In the genomic region with DNA sequence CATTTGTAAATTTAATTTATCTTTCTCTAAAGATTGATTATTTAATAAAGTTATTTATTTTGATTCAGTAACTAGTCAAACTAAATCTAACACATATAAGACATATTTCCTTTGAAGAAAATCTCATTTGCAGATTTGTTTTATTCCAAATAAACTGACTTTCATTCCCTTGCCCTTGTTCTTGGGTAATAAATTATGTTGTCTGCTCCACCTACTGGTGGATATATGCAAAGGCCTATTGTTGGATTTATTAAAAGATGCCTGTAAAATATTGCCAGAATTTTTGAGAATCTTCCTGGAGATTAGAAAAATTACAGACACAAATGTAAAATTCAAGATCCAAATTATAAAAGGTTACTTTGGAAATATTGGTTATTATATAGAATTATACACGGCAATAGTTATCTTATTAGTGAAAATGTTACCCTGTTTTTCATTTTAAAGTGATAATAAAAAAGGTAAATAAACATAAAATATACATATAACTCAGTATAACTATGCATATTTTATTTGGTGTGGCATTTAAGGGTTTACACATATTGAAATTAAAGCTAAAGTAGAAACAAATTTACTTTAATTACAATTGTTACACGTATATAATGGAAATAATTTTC, we compare ENCODE assay signal across 8 cellular contexts.
DNase-seq lines count a peak whose midpoint lies in the region; ATAC-seq and FAIRE-seq lines count a peak whose summit lies in the region.

No MANE protein-coding gene starts in this region.

- H3K9ac ChIP-seq in adipocyte (ENCODE audit: low read length), result no peak overlapping the region

- no peaks in the 10 kb centered on the region for H3K27me3 ChIP-seq in adipocyte (replicated peaks; ENCODE audit: control insufficient read depth, insufficient read depth, low read length)

- ATAC-seq in HG02759 (IDR thresholded peaks at IDR 0.05; ENCODE audit: unreplicated experiment), result no peak

- no peaks in the 10 kb centered on the region for H3K4me1 ChIP-seq in adipocyte (ENCODE audit: control insufficient read depth, insufficient read depth, low read length)

- FAIRE-seq in GM19239 (lab: Jason Lieb, UNC), result peak; percentile 4

- DNase-seq in AG08395 (ENCODE audit: low spot score) (peak; percentile 14), GM19239 (ENCODE audit: insufficient read length, low spot score) (peak; percentile 9), NCI-H1436 treated with DMSO at 0.1 percent for 48 hours (lab: John Stamatoyannopoulos, UW) (peak; percentile 11), adipocyte (ENCODE audit: low read depth) (peak; percentile 74), kidney tubule cell (ENCODE audit: low spot score) (peak; percentile 43), 8988T (no peak)
- DNase-seq in stimulated activated CD4-positive, alpha-beta T cell treated with anti-CD3 and anti-CD28 coated beads, Interleukin-2, amount 100 ng/mL, for 24 hours, result no peak

- no peak overlapping the region for H3K4me3 ChIP-seq in adipocyte (ENCODE audit: low read length)

- H3K36me3 ChIP-seq in adipocyte (ENCODE audit: control insufficient read depth, insufficient read depth, low read length, severe bottlenecking), result no peaks in the 10 kb centered on the region

- no peaks in the 10 kb centered on the region for H3K9me3 ChIP-seq in adipocyte (ENCODE audit: control insufficient read depth, low read length)

Comparison
In these comparisons a context has a peak if more than half of its experiments do, and no peak if none do; other contexts are left out.
1. DNase-seq: peak in AG08395 (single experiment), GM19239 (single experiment), NCI-H1436 treated with DMSO at 0.1 percent for 48 hours (single experiment), adipocyte (single experiment) and kidney tubule cell (single experiment); none in 8988T (single experiment) and stimulated activated CD4-positive, alpha-beta T cell treated with anti-CD3 and anti-CD28 coated beads, Interleukin-2, amount 100 ng/mL, for 24 hours (0 of 2).